10 cellular contexts compared by ENCODE assay signal in genomic region chr2:105796791-105797190, GRCh38. TPM values are rescaled to one million over a fixed set of nuclear protein-coding genes. Genes with fewer than 3 reads are reported as not detected.
DNase-seq lines count a peak whose midpoint lies in the region; ATAC-seq and TF ChIP-seq lines count a peak whose summit lies in the region.
"Had no signal": no experiment of that assay in that cellular context is flagged by ENCODE, and none has a peak within 500 bp of the region (broad histone marks: within the 10 kb centered on the region; RNA-seq: fewer than 3 reads in every experiment).

No MANE protein-coding gene starts in this region.

- CTCF ChIA-PET in activated B cell treated with CpG ODN at 0.5 μM for 24 hours (lab: Charles Lee): interaction anchor here (0.7 to 1.4 kb wide), 2 partner anchors 9 to 50 kb away, joined by 3 read pairs; no protein-coding TSS in a partner anchor

- H3K4me1 Mint-ChIP-seq in activated B cell treated with CpG ODN at 0.5 μM for 24 hours: peaks cover 95% of the 10 kb centered on the region

- H3K27me3 ChIP-seq in heart right ventricle (no peaks in the 10 kb centered on the region), lower lobe of right lung (ENCODE audit: low read depth) (no peaks in the 10 kb centered on the region)

- H3K36me3 Mint-ChIP-seq in activated B cell treated with CpG ODN at 0.5 μM for 24 hours (ENCODE audit: low read depth): peaks cover 4% of the 10 kb centered on the region

- H3K4me1 ChIP-seq in heart right ventricle (peaks cover 6 to 98% (median 73%) of the 10 kb centered on the region in 9 donors), lower lobe of right lung (peaks cover 64% of the 10 kb centered on the region), urinary bladder (ENCODE audit: insufficient read depth) (no peaks in the 10 kb centered on the region)

- DNase-seq in heart right ventricle: no peak
- DNase-seq in cardiac septum (ENCODE audit: low spot score): no peak
- no peak for DNase-seq in activated B cell treated with CpG ODN at 0.5 μM for 24 hours
- no peak for DNase-seq in lower lobe of right lung
- no peak for DNase-seq in T-helper 9 cell
- DNase-seq: NCI-H524 had no signal

- no peak for TF ChIP-seq CTCF in heart right ventricle (IDR thresholded peaks at IDR 0.05)
- TF ChIP-seq CTCF in activated B cell treated with CpG ODN at 0.5 μM for 24 hours (IDR thresholded peaks at IDR 0.05): no peak
- no peak for TF ChIP-seq CTCF in lower lobe of right lung (IDR thresholded peaks at IDR 0.05)

- no peak overlapping the region for H3K4me3 ChIP-seq in heart right ventricle
- H3K4me3 ChIP-seq in lower lobe of right lung: no peak overlapping the region
- no peak overlapping the region for H3K4me3 ChIP-seq in urinary bladder (ENCODE audit: low read depth, low read length)

- H3K9me3 ChIP-seq in heart right ventricle: no peaks in the 10 kb centered on the region
- no peaks in the 10 kb centered on the region for H3K9me3 ChIP-seq in lower lobe of right lung

- no peaks in the 10 kb centered on the region for H3K36me3 ChIP-seq in heart right ventricle
- H3K36me3 ChIP-seq in lower lobe of right lung: no peaks in the 10 kb centered on the region
- no peaks in the 10 kb centered on the region for H3K36me3 ChIP-seq in urinary bladder (ENCODE audit: insufficient read depth)

- peak overlapping the region; percentile 90 for H3K27ac Mint-ChIP-seq in activated B cell treated with CpG ODN at 0.5 μM for 24 hours

- no peaks in the 10 kb centered on the region for H3K9me3 Mint-ChIP-seq in activated B cell treated with CpG ODN at 0.5 μM for 24 hours

- H3K27me3 Mint-ChIP-seq in activated B cell treated with CpG ODN at 0.5 μM for 24 hours: no peaks in the 10 kb centered on the region

- intact Hi-C loops in heart right ventricle (cut with DNase I): no loop called here
- intact Hi-C loops in cardiac septum (cut with DNase I): no loop called here
- intact Hi-C loops in activated B cell treated with CpG ODN at 0.5 μM for 24 hours (cut with micrococcal nuclease): loop anchor here (2.0 to 10.0 kb wide), 2 partner anchors 14 to 462 kb away; partner anchors contain the start of gene C2orf49
- intact Hi-C loops in lower lobe of right lung (cut with DNase I): no loop called here

- ATAC-seq in heart right ventricle (no peak), activated B cell treated with CpG ODN at 0.5 μM for 24 hours (ENCODE audit: low read depth) (no peak), lower lobe of right lung (no peak), GM18867 (IDR thresholded peaks at IDR 0.05; ENCODE audit: unreplicated experiment) (no peak), HG03520 (IDR thresholded peaks at IDR 0.05; ENCODE audit: unreplicated experiment) (no peak)

- H3K27ac ChIP-seq in heart right ventricle: peak overlapping the region in 6 of 10 donors; percentile 21 to 83 (median 35)
- peak overlapping the region; percentile 61 for H3K27ac ChIP-seq in lower lobe of right lung
- H3K27ac ChIP-seq in urinary bladder (ENCODE audit: low read depth): peak overlapping the region; percentile 26
- H3K27ac ChIP-seq: C4-2B had no signal

- peak overlapping the region; percentile 68 for H3K4me3 Mint-ChIP-seq in activated B cell treated with CpG ODN at 0.5 μM for 24 hours

- POLR2A ChIA-PET in activated B cell treated with CpG ODN at 0.5 μM for 24 hours (lab: Charles Lee): interaction anchor here (1.4 to 3.7 kb wide), 3 partner anchors 20 to 51 kb away, joined by 3 to 27 read pairs (median 25); no protein-coding TSS in a partner anchor

RNA-seq across cellular contexts. Expression of gene NCK2, which starts 52.1 kb away (rescaled TPM):
- 10 to 100 TPM; 21.1 to 45.1 (median 29.9) TPM for total RNA-seq in heart right ventricle
- polyA plus RNA-seq in heart right ventricle: 10 to 100 TPM; 18.5 to 20.8 TPM
- total RNA-seq in cardiac septum: 33.2 TPM
- 52.9 and 53.4 TPM in 2 replicates for total RNA-seq in activated B cell treated with CpG ODN at 0.5 μM for 24 hours
- total RNA-seq in lower lobe of right lung: 36.7 TPM
- 31.5 TPM for total RNA-seq in urinary bladder
- polyA plus RNA-seq in urinary bladder: 64.8 TPM
